ENCODE assay signal across 1 cellular context in the genomic region with DNA sequence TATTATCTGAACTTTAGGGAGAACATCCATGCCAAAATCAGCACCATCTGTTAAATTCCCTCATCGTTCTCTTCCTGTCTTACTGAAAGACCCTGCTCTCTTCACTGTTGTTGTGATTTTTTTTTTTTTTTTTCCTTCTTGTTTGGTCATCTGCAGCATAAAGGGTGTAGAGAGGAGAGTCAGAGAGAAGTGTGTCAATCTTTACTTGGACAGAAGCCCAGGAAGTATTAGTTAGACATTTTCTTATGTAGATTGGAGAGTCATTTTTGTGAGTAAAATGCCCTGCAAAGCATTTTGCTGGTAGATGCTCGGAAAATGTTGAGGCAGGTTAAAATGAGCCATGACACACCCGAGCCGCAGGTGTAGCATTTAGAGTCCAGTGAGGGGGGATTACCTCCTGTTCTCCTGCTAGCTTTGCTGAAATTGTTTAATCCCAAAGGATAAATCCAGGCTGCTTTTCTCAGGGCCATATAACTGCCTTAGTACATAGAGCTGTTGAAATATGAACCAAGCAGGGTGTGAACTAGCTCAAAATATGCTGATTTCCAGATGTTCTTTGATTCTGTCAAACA.
TF ChIP-seq lines count a peak whose summit lies in the region.

No MANE protein-coding gene starts in this region.

TF ChIP-seq in SK-N-SH, 30 proteins besides CTCF, POLR2A, EP300 and RAD21 (continued from another document):
- TF ChIP-seq TAF1 (IDR thresholded peaks at IDR 0.05; ENCODE audit: borderline replicate concordance, low read depth, low read length) (no peak), RXRA (IDR thresholded peaks at IDR 0.05; ENCODE audit: borderline replicate concordance, low read depth) (no peak), TEAD4 (IDR thresholded peaks at IDR 0.05; ENCODE audit: borderline replicate concordance, insufficient read depth) (no peak), EZH2phosphoT487 (IDR thresholded peaks at IDR 0.05; ENCODE audit: borderline replicate concordance, low read depth) (no peak)
- TF ChIP-seq, protein P1, sequence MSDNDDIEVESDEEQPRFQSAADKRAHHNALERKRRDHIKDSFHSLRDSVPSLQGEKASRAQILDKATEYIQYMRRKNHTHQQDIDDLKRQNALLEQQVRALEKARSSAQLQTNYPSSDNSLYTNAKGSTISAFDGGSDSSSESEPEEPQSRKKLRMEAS (IDR thresholded peaks at IDR 0.05; ENCODE audit: low read depth) = no peak
